In genomic region chr7:5673125-5673524, GRCh38 we compare ENCODE assay signal across 18 cellular contexts.
DNase-seq lines count a peak whose midpoint lies in the region; ATAC-seq and TF ChIP-seq lines count a peak whose summit lies in the region.
"Had no signal": no experiment of that assay in that cellular context is flagged by ENCODE, and none has a peak within 500 bp of the region (broad histone marks: within the 10 kb centered on the region; RNA-seq: fewer than 3 reads in every experiment).

No MANE protein-coding gene starts in this region.

- no peaks in the 10 kb centered on the region for H4K20me1 ChIP-seq in H9 (ENCODE audit: control insufficient read depth, insufficient read depth, insufficient read length)

- H3K56ac ChIP-seq in H9 (ENCODE audit: insufficient read length, low read depth, low read length): no peak overlapping the region

- H2BK20ac ChIP-seq in H9 (ENCODE audit: low read depth, low read length, poor library complexity, severe bottlenecking): no peak overlapping the region

- H3K36me3 Mint-ChIP-seq in CD4-positive, CD25-positive, alpha-beta regulatory T cell: peaks cover 28% of the 10 kb centered on the region
- H3K36me3 Mint-ChIP-seq in H9 (ENCODE audit: insufficient read depth in 1 of 3, low read depth in 3 of 3): peaks cover 0 to 6% (median 2%) of the 10 kb centered on the region in 3 experiments; a peak in 2 of 7 replicates
- H3K36me3 Mint-ChIP-seq in stimulated activated effector memory CD8-positive, alpha-beta T cell treated with anti-CD3 and anti-CD28 coated beads, Interleukin-12 subunit alpha, Interleukin-12 subunit beta, amount 100 ng/mL, for 72 hours: peaks cover 36% of the 10 kb centered on the region

- no peak overlapping the region for H2BK5ac ChIP-seq in H9 (ENCODE audit: insufficient read length, low read length)

- DNase-seq in CD4-positive, CD25-positive, alpha-beta regulatory T cell: no peak
- DNase-seq in H9: no peak
- DNase-seq in esophagus muscularis mucosa (ENCODE audit: extremely low spot score): no peak
- DNase-seq in stimulated activated effector memory CD8-positive, alpha-beta T cell treated with anti-CD3 and anti-CD28 coated beads, Interleukin-12 subunit alpha, Interleukin-12 subunit beta, amount 100 ng/mL, for 72 hours (ENCODE audit: low spot score in 2 of 2): no peak
- no peak for DNase-seq in GM20000 (ENCODE audit: low spot score)
- DNase-seq: activated CD4-positive, alpha-beta T cell treated with anti-CD3 and anti-CD28 coated beads for 36 hours; activated CD8-positive, alpha-beta memory T cell treated with anti-CD3 and anti-CD28 coated beads, Interleukin-2, amount 50 U/mL, for 48 hours; DND-41; heart right ventricle; left ventricle myocardium inferior; NCI-H1092; NCI-H1930; NCI-H2227 treated with DMSO at 0.1 percent for 48 hours; NCI-H748 treated with DMSO at 0.1 percent for 48 hours; stimulated activated CD8-positive, alpha-beta memory T cell treated with anti-CD3 and anti-CD28 coated beads, Interleukin-4, amount 100 ng/mL, for 48 hours had no signal

- H3K4ac ChIP-seq in H9 (ENCODE audit: low read depth, low read length): no peak overlapping the region

- H3K27ac ChIP-seq in CD4-positive, CD25-positive, alpha-beta regulatory T cell (ENCODE audit: insufficient read depth, low read length, poor library complexity, severe bottlenecking): no peak overlapping the region
- H3K27ac ChIP-seq in H9 (ENCODE audit: insufficient read length, low read depth, low read length) (no peak overlapping the region), esophagus muscularis mucosa (replicated peaks in 1 of 4) (peak overlapping the region; percentile 79 to 96 (median 91))
- H3K27ac ChIP-seq: heart right ventricle, left ventricle myocardium inferior had no signal

- H3K9me3 Mint-ChIP-seq in CD4-positive, CD25-positive, alpha-beta regulatory T cell: no peaks in the 10 kb centered on the region
- no peaks in the 10 kb centered on the region for H3K9me3 Mint-ChIP-seq in H9
- no peaks in the 10 kb centered on the region for H3K9me3 Mint-ChIP-seq in stimulated activated effector memory CD8-positive, alpha-beta T cell treated with anti-CD3 and anti-CD28 coated beads, Interleukin-12 subunit alpha, Interleukin-12 subunit beta, amount 100 ng/mL, for 72 hours

- intact Hi-C loops in esophagus muscularis mucosa (cut with DNase I): no loop called here

- no peak overlapping the region for H2BK12ac ChIP-seq in H9 (ENCODE audit: insufficient read length, low read depth, low read length)

- no peaks in the 10 kb centered on the region for H3K4me1 ChIP-seq in CD4-positive, CD25-positive, alpha-beta regulatory T cell (ENCODE audit: control insufficient read depth, insufficient read depth, low read length, poor library complexity, severe bottlenecking)
- H3K4me1 ChIP-seq in H9 (ENCODE audit: insufficient read depth, low read length) (no peaks in the 10 kb centered on the region), esophagus muscularis mucosa (peaks cover 23 to 97% (median 89%) of the 10 kb centered on the region in 4 donors)

- no peak overlapping the region for H3K18ac ChIP-seq in H9 (ENCODE audit: insufficient read length, low read depth, low read length)

- no CpG with 5 or more reads among the region's 8 CpGs for WGBS in H9 (ENCODE audit: extremely low coverage, insufficient read length, low lambda C conversion rate)
- 84% methylated on average over 8 of the region's 8 CpGs for WGBS in esophagus muscularis mucosa

- TF ChIP-seq POLR2A in esophagus muscularis mucosa (IDR thresholded peaks at IDR 0.05; ENCODE audit: low read depth): no peak

- H3K23ac ChIP-seq in H9 (ENCODE audit: insufficient read length, low read depth, low read length): no peak overlapping the region

- no peak overlapping the region for H2BK15ac ChIP-seq in H9 (ENCODE audit: low read depth, low read length)

- no peak overlapping the region for H2AK5ac ChIP-seq in H9 (ENCODE audit: insufficient read length, low read length)

- no peak overlapping the region for H4K8ac ChIP-seq in H9 (replicated peaks; ENCODE audit: insufficient read length, low read depth, low read length)

- H2BK120ac ChIP-seq in H9 (ENCODE audit: low read depth, low read length, poor library complexity, severe bottlenecking): no peak overlapping the region

- H3K27me3 Mint-ChIP-seq in CD4-positive, CD25-positive, alpha-beta regulatory T cell: no peaks in the 10 kb centered on the region
- no peaks in the 10 kb centered on the region for H3K27me3 Mint-ChIP-seq in H9 (ENCODE audit: low read depth)
- H3K27me3 Mint-ChIP-seq: activated CD4-positive, alpha-beta T cell treated with anti-CD3 and anti-CD28 coated beads for 36 hours had no signal

- no peaks in the 10 kb centered on the region for H3K23me2 ChIP-seq in H9 (ENCODE audit: insufficient read length, low read depth, low read length, poor library complexity, severe bottlenecking)

- peak overlapping the region in 2 of 3 donors; percentile 55 to 65 for H3K27ac Mint-ChIP-seq in CD4-positive, CD25-positive, alpha-beta regulatory T cell
- peak overlapping the region in 2 of 3 experiments; percentile 52 to 81; a peak in 3 of 7 replicates for H3K27ac Mint-ChIP-seq in H9
- peak overlapping the region; percentile 48 for H3K27ac Mint-ChIP-seq in stimulated activated effector memory CD8-positive, alpha-beta T cell treated with anti-CD3 and anti-CD28 coated beads, Interleukin-12 subunit alpha, Interleukin-12 subunit beta, amount 100 ng/mL, for 72 hours
- H3K27ac Mint-ChIP-seq: activated CD4-positive, alpha-beta T cell treated with anti-CD3 and anti-CD28 coated beads for 36 hours had no signal

- no peak overlapping the region for H3K9ac ChIP-seq in H9 (ENCODE audit: extremely low read depth, insufficient read length, low read length)

- no peak overlapping the region for H3K4me3 ChIP-seq in CD4-positive, CD25-positive, alpha-beta regulatory T cell (ENCODE audit: low read depth, low read length)
- no peak overlapping the region for H3K4me3 ChIP-seq in esophagus muscularis mucosa
- H3K4me3 ChIP-seq: heart right ventricle, left ventricle myocardium inferior, thoracic aorta had no signal

- H3K36me3 ChIP-seq in CD4-positive, CD25-positive, alpha-beta regulatory T cell (ENCODE audit: control insufficient read depth, insufficient read depth, low read length): peaks cover 25% of the 10 kb centered on the region
- peaks cover 0 to 10% (median 7%) of the 10 kb centered on the region in 4 donors for H3K36me3 ChIP-seq in esophagus muscularis mucosa
- H3K36me3 ChIP-seq: thoracic aorta had no signal

- H2AFZ ChIP-seq in H9 (ENCODE audit: low read length): no peak overlapping the region

- no peak overlapping the region for H3T11ph ChIP-seq in H9 (ENCODE audit: low read length)

- TF ChIP-seq EP300 in esophagus muscularis mucosa (IDR thresholded peaks at IDR 0.05): no peak

- no peak overlapping the region for H3K4me3 Mint-ChIP-seq in CD4-positive, CD25-positive, alpha-beta regulatory T cell
- H3K4me3 Mint-ChIP-seq in H9: no peak overlapping the region; a peak in 1 of 5 replicates
- no peak overlapping the region for H3K4me3 Mint-ChIP-seq in stimulated activated effector memory CD8-positive, alpha-beta T cell treated with anti-CD3 and anti-CD28 coated beads, Interleukin-12 subunit alpha, Interleukin-12 subunit beta, amount 100 ng/mL, for 72 hours
- H3K4me3 Mint-ChIP-seq: activated CD4-positive, alpha-beta T cell treated with anti-CD3 and anti-CD28 coated beads for 36 hours had no signal

- peaks cover 0 to 23% (median 10%) of the 10 kb centered on the region in 4 donors for H3K4me1 Mint-ChIP-seq in CD4-positive, CD25-positive, alpha-beta regulatory T cell
- peaks cover 14 to 23% of the 10 kb centered on the region in 2 experiments for H3K4me1 Mint-ChIP-seq in H9
- H3K4me1 Mint-ChIP-seq in stimulated activated effector memory CD8-positive, alpha-beta T cell treated with anti-CD3 and anti-CD28 coated beads, Interleukin-12 subunit alpha, Interleukin-12 subunit beta, amount 100 ng/mL, for 72 hours: peaks cover 23% of the 10 kb centered on the region

- ATAC-seq in CD4-positive, CD25-positive, alpha-beta regulatory T cell (ENCODE audit: low read depth in 2 of 2): no peak
- no peak for ATAC-seq in stimulated activated effector memory CD8-positive, alpha-beta T cell treated with anti-CD3 and anti-CD28 coated beads, Interleukin-12 subunit alpha, Interleukin-12 subunit beta, amount 100 ng/mL, for 72 hours
- ATAC-seq in HG03095 (IDR thresholded peaks at IDR 0.05; ENCODE audit: unreplicated experiment) (no peak), HG02588 (IDR thresholded peaks at IDR 0.05; ENCODE audit: unreplicated experiment) (no peak)
- ATAC-seq: activated CD4-positive, alpha-beta T cell treated with anti-CD3 and anti-CD28 coated beads for 36 hours; heart right ventricle had no signal

- H3K14ac ChIP-seq in H9 (ENCODE audit: insufficient read depth, low read length): no peak overlapping the region

- H4K5ac ChIP-seq in H9 (ENCODE audit: insufficient read length, low read depth, low read length): no peak overlapping the region

- H4K91ac ChIP-seq in H9 (ENCODE audit: insufficient read length, low read depth, low read length): no peak overlapping the region

- no peak for TF ChIP-seq CTCF in H9 (conservative IDR thresholded peaks at IDR 0.05)
- TF ChIP-seq CTCF in esophagus muscularis mucosa (IDR thresholded peaks at IDR 0.05): no peak
- TF ChIP-seq CTCF in GM20000 (IDR thresholded peaks at IDR 0.05; ENCODE audit: extremely low read depth, missing control alignments): no peak

- H3K27me3 ChIP-seq in CD4-positive, CD25-positive, alpha-beta regulatory T cell (ENCODE audit: control insufficient read depth, insufficient read depth, low read length): no peaks in the 10 kb centered on the region
- no peaks in the 10 kb centered on the region for H3K27me3 ChIP-seq in H9 (ENCODE audit: insufficient read depth, low read length)
- no peaks in the 10 kb centered on the region for H3K27me3 ChIP-seq in esophagus muscularis mucosa
- H3K27me3 ChIP-seq: heart right ventricle had no signal

- H3K9me3 ChIP-seq in CD4-positive, CD25-positive, alpha-beta regulatory T cell (ENCODE audit: control insufficient read depth in 2 of 2, low read length in 2 of 2): no peaks in the 10 kb centered on the region
- no peaks in the 10 kb centered on the region for H3K9me3 ChIP-seq in H9 (ENCODE audit: control insufficient read depth, low read depth, low read length)
- no peaks in the 10 kb centered on the region for H3K9me3 ChIP-seq in esophagus muscularis mucosa
- H3K9me3 ChIP-seq: heart right ventricle, left ventricle myocardium inferior, thoracic aorta had no signal

- no peaks in the 10 kb centered on the region for H3K79me2 ChIP-seq in H9 (ENCODE audit: insufficient read depth, low read length)

- no peak overlapping the region for H3K4me2 ChIP-seq in H9 (ENCODE audit: insufficient read depth, insufficient read length, low read length)

- H3K79me1 ChIP-seq in H9 (ENCODE audit: insufficient read depth, low read depth, low read length, poor library complexity, severe bottlenecking): no peaks in the 10 kb centered on the region

Comparison
In these comparisons a context has a peak if more than half of its experiments do, and no peak if none do; other contexts are left out.
1. H3K27ac ChIP-seq: peak in esophagus muscularis mucosa (4 of 4); none in CD4-positive, CD25-positive, alpha-beta regulatory T cell (single experiment) and H9 (single experiment).
2. Peak in every context shown above with its lines, with median percentiles within 50 percentile points of each other: H3K27ac Mint-ChIP-seq.